Comparison of ENCODE assay signal across 8 cellular contexts in the genomic region with DNA sequence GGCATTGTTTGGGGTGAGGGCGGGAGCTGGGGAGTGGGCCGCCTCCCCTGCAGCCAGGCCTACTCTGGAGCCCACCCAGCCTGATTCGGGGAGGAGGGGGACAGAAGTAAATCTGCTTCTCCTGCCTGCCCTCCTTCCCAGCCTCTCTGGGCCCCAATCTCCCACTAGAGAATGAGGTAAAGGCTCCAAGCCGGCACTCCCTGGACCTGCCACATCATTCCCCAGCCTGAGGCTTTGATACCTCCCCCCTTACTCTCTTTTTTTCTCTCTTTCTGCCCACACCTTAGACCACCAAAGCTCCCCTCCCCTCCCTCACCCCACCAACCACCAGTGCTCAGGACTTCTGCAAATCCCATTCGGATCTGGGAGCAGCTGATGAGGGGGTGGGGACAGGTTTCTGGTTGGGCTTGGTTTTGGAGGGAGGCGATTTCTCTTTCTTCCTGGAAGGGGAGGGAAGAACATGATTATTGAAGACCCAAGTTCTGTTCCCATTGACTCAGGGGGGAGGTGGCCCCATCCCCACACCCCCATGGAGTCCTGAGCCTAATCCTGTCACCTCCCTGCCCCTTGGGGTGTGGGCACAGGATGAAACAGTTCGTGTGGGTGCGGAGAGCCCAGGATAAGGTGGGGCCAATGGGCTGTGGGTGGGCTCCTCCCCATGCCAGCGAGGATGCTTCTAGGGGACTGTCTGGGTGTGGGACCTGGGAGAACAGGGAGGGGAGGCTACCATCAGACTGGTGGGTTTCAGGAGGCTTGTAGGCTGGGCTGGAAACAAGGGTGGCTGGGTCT. TPM values are rescaled to one million over a fixed set of nuclear protein-coding genes. Genes with fewer than 3 reads are reported as not detected.
A peak's percentile ranks its signal among the peaks of the same experiment; 100 is the strongest.
DNase-seq lines count a peak whose midpoint lies in the region; TF ChIP-seq lines count a peak whose summit lies in the region.

No MANE protein-coding gene starts in this region.

- CTCF ChIA-PET in Caco-2 (lab: Charles Lee): interaction anchor here (1.0 kb wide), 1 partner anchor 31 kb away, joined by 3 read pairs; no protein-coding TSS in a partner anchor

- H3K4me3 Mint-ChIP-seq in Caco-2 (ENCODE audit: unreplicated experiment): peak overlapping the region; percentile 82

- no TSS peak for BruUV-seq in Caco-2 (replicated peaks; lab: Mats Ljungman, UMichigan)

- WGBS in mesodermal cell (ENCODE audit: insufficient coverage in 2 of 2), 2 experiments: 13 to 17% methylated on average over 3 to 5 of the region's 9 CpGs

- H3K4me1 Mint-ChIP-seq in Caco-2 (ENCODE audit: low read depth, unreplicated experiment): peaks cover 28% of the 10 kb centered on the region

- H3K36me3 ChIP-seq in Caco-2 (ENCODE audit: control insufficient read depth, insufficient read depth, low read length) (no peaks in the 10 kb centered on the region), mesodermal cell (ENCODE audit: control insufficient read depth, insufficient read depth, low read length) (peaks cover 41% of the 10 kb centered on the region), vagina (no peaks in the 10 kb centered on the region)

- TF ChIP-seq CTCF in Caco-2 (IDR thresholded peaks at IDR 0.05; ENCODE audit: insufficient read depth in 1 of 2, low read depth in 1 of 2, low read length in 1 of 2, severe bottlenecking in 1 of 2, unreplicated experiment in 1 of 2) (no peak), vagina (IDR thresholded peaks at IDR 0.05) (no peak)

- H3K36me3 Mint-ChIP-seq in Caco-2 (ENCODE audit: insufficient read depth, unreplicated experiment): peaks cover 15% of the 10 kb centered on the region

- DNase-seq in Caco-2: no peak
- DNase-seq in NCI-H82 treated with DMSO at 0.1 percent for 48 hours (lab: John Stamatoyannopoulos, UW; ENCODE audit: unreplicated experiment): peak; percentile 36
- DNase-seq in caudate nucleus (lab: John Stamatoyannopoulos, UW): peak in 20 of 61 donors; percentile 36 to 67 (median 56)
- DNase-seq in vagina (ENCODE audit: extremely low spot score in 2 of 2): no peak
- no peak for DNase-seq in D341Med (ENCODE audit: low spot score)
- no peak for DNase-seq in stimulated activated CD4-positive, alpha-beta T cell treated with anti-CD3 and anti-CD28 coated beads, Interleukin-4, amount 100 ng/mL, for 4 hours
- DNase-seq in NCI-H2196 (lab: John Stamatoyannopoulos, UW; ENCODE audit: unreplicated experiment): no peak

- H3K4me3 ChIP-seq in Caco-2 (ENCODE audit: low read depth, low read length) (peak overlapping the region; percentile 53), mesodermal cell (ENCODE audit: extremely low read depth, insufficient read depth, low read length, poor library complexity, severe bottlenecking) (peak overlapping the region; percentile 96), vagina (peak overlapping the region; percentile 94 to 99)

- H3K27me3 Mint-ChIP-seq in Caco-2 (ENCODE audit: insufficient read depth, unreplicated experiment): no peaks in the 10 kb centered on the region

- H3K27ac ChIP-seq in caudate nucleus (ENCODE audit: low read depth, low read length) (peak overlapping the region; percentile 100), mesodermal cell (ENCODE audit: low read depth, low read length, severe bottlenecking) (peak overlapping the region; percentile 96), vagina (peak overlapping the region; percentile 100)

- peaks cover 6% of the 10 kb centered on the region; the same call in 1 of the 2 replicates for H3K4me1 ChIP-seq in Caco-2
- peaks cover 60% of the 10 kb centered on the region for H3K4me1 ChIP-seq in mesodermal cell (ENCODE audit: control insufficient read depth, insufficient read depth, low read length, poor library complexity, severe bottlenecking)
- H3K4me1 ChIP-seq in vagina: peaks cover 69% of the 10 kb centered on the region

- H3K27me3 ChIP-seq in Caco-2 (replicated peaks; ENCODE audit: control insufficient read depth, insufficient read depth, low read length): no peaks in the 10 kb centered on the region
- H3K27me3 ChIP-seq in vagina: no peaks in the 10 kb centered on the region

- no peak for TF ChIP-seq POLR2A in vagina (IDR thresholded peaks at IDR 0.05)

- peak overlapping the region; percentile 81 for H3K27ac Mint-ChIP-seq in Caco-2 (ENCODE audit: unreplicated experiment)

- H3K9me3 Mint-ChIP-seq in Caco-2 (ENCODE audit: unreplicated experiment): no peaks in the 10 kb centered on the region

- intact Hi-C loops in Caco-2 (cut with micrococcal nuclease; ENCODE audit: unreplicated experiment): no loop called here
- intact Hi-C loops in vagina (cut with DNase I): loop anchor here (10.0 kb wide), 3 partner anchors 67 to 227 kb away; partner anchors contain the start of genes STK40 and THRAP3

- POLR2A ChIA-PET in Caco-2 (lab: Charles Lee): no interaction called here

- H3K9me3 ChIP-seq in Caco-2 (no peaks in the 10 kb centered on the region), mesodermal cell (ENCODE audit: control insufficient read depth, low read length) (no peaks in the 10 kb centered on the region), vagina (no peaks in the 10 kb centered on the region)

RNA-seq across cellular contexts. Expression of gene MAP7D1, which starts 1.3 kb away (rescaled TPM):
- total RNA-seq in Caco-2 (2022): 33.7 and 37.7 TPM in 2 replicates
- polyA plus RNA-seq in mesodermal cell (2013, experiment 1 of 2): 148 TPM
- polyA plus RNA-seq in mesodermal cell (2013, experiment 2 of 2): 124 TPM
- 93.8 TPM for total RNA-seq in vagina

RNA-seq across cellular contexts. Expression of gene TRAPPC3, which starts 8.0 kb away (rescaled TPM):
- total RNA-seq in Caco-2 (2022) (35.4 and 37.9 TPM in 2 replicates), vagina (52.1 TPM)
- polyA plus RNA-seq in mesodermal cell (2013, experiment 1 of 2): 61.7 TPM
- 55.2 TPM for polyA plus RNA-seq in mesodermal cell (2013, experiment 2 of 2)

RNA-seq across cellular contexts. Expression of gene COL8A2, which starts 32.3 kb away (rescaled TPM):
- total RNA-seq in Caco-2 (2022): 0.07 and 0.18 TPM in 2 replicates
- 0.37 TPM for polyA plus RNA-seq in mesodermal cell (2013, experiment 1 of 2)
- 0.61 TPM for polyA plus RNA-seq in mesodermal cell (2013, experiment 2 of 2)
- 6.4 TPM for total RNA-seq in vagina
